8 cellular contexts compared by ENCODE assay signal in genomic region chr1:93681549-93682412, GRCh38. TPM values are rescaled to one million over a fixed set of nuclear protein-coding genes. Genes with fewer than 3 reads are reported as not detected.
DNase-seq lines count a peak whose midpoint lies in the region; ATAC-seq and TF ChIP-seq lines count a peak whose summit lies in the region.

Gene BCAR3 (minus strand): TSS chr1:93681837. CDS start chr1:93674930, 6,907 bp downstream.

- CTCF ChIA-PET in activated CD4-positive, alpha-beta T cell treated with anti-CD3 and anti-CD28 coated beads for 36 hours (lab: Charles Lee): interaction anchor here (0.6 to 1.6 kb wide), 5 partner anchors 9 to 164 kb away, joined by 3 to 5 read pairs (median 4); no protein-coding TSS in a partner anchor

- TF ChIP-seq CTCF in lung (IDR thresholded peaks at IDR 0.05; ENCODE audit: control extremely low read depth, extremely low read depth): no peak

- H3K9me3 ChIP-seq in lung (ENCODE audit: control insufficient read depth in 2 of 2, insufficient read depth in 1 of 2, low read length in 1 of 2): no peaks in the 10 kb centered on the region

- H3K4me3 Mint-ChIP-seq in activated CD4-positive, alpha-beta T cell treated with anti-CD3 and anti-CD28 coated beads for 36 hours: peak within 1 kb of the TSS; percentile 70
- H3K4me3 Mint-ChIP-seq in effector memory CD8-positive, alpha-beta T cell: peak within 1 kb of the TSS; percentile 78 to 82

- H3K4me1 Mint-ChIP-seq in activated CD4-positive, alpha-beta T cell treated with anti-CD3 and anti-CD28 coated beads for 36 hours: peaks cover 9% of the 10 kb centered on the region
- peaks cover 9% of the 10 kb centered on the region in 2 donors for H3K4me1 Mint-ChIP-seq in effector memory CD8-positive, alpha-beta T cell (ENCODE audit: low read depth in 2 of 2)

- H3K36me3 Mint-ChIP-seq in activated CD4-positive, alpha-beta T cell treated with anti-CD3 and anti-CD28 coated beads for 36 hours (ENCODE audit: low read depth): no peaks in the 10 kb centered on the region
- H3K36me3 Mint-ChIP-seq in effector memory CD8-positive, alpha-beta T cell (ENCODE audit: insufficient read depth): no peaks in the 10 kb centered on the region

- POLR2A ChIA-PET in activated CD4-positive, alpha-beta T cell treated with anti-CD3 and anti-CD28 coated beads for 36 hours (lab: Charles Lee): no interaction called here

- in situ Hi-C loops in KBM-7 (cut with MboI; ENCODE audit: low pct_unique_long_range_greater_than_20kb, low sequenced_read_pairs): no loop called here

- H3K27ac Mint-ChIP-seq in activated CD4-positive, alpha-beta T cell treated with anti-CD3 and anti-CD28 coated beads for 36 hours: peak within 1 kb of the TSS; percentile 45
- peak within 1 kb of the TSS in 1 of 2 donors; percentile 26 for H3K27ac Mint-ChIP-seq in effector memory CD8-positive, alpha-beta T cell

- H3K36me3 ChIP-seq in lung (ENCODE audit: control insufficient read depth in 2 of 2, insufficient read depth in 2 of 2, low read length in 2 of 2): peaks cover 0 to 3% of the 10 kb centered on the region in 2 donors

- DNase-seq in activated CD4-positive, alpha-beta T cell treated with anti-CD3 and anti-CD28 coated beads for 36 hours: peak; percentile 55
- DNase-seq in activated CD4-positive, alpha-beta T cell treated with anti-CD3 and anti-CD28 coated beads, Interleukin-2, amount 50 U/mL, for 4 hours: no peak
- peak; percentile 47 for DNase-seq in KBM-7
- DNase-seq in effector memory CD8-positive, alpha-beta T cell: no peak
- DNase-seq in lung (ENCODE audit: low spot score): peak; percentile 69

- H3K27ac ChIP-seq in lung (ENCODE audit: low read depth in 1 of 2, low read length in 1 of 2) (peak within 1 kb of the TSS; percentile 89 to 95), temporal lobe (ENCODE audit: low read depth, low read length) (peak within 1 kb of the TSS; percentile 75)

- WGBS in lung, 2 donors: 2 to 5% methylated on average over 54 to 75 of the region's 75 CpGs

- H3K27me3 ChIP-seq in lung (ENCODE audit: control insufficient read depth, insufficient read depth): no peaks in the 10 kb centered on the region

- H3K4me3 ChIP-seq in lung: peak within 1 kb of the TSS; percentile 80

- ATAC-seq in activated CD4-positive, alpha-beta T cell treated with anti-CD3 and anti-CD28 coated beads for 36 hours: peak; percentile 66
- ATAC-seq in GM21619 (IDR thresholded peaks at IDR 0.05; ENCODE audit: unreplicated experiment) (peak; percentile 66), SK-N-SH treated with all-trans-retinoic acid at 6 μM for 48 hours (peak; percentile 68), lung (ENCODE audit: insufficient read depth, low FRiP score) (peak; percentile 87)
- peak; percentile 54 for ATAC-seq in effector memory CD8-positive, alpha-beta T cell (replicated peaks)

- H3K27me3 Mint-ChIP-seq in activated CD4-positive, alpha-beta T cell treated with anti-CD3 and anti-CD28 coated beads for 36 hours: peaks cover 44% of the 10 kb centered on the region
- peaks cover 49 to 70% of the 10 kb centered on the region in 2 donors for H3K27me3 Mint-ChIP-seq in effector memory CD8-positive, alpha-beta T cell

- intact Hi-C loops in activated CD4-positive, alpha-beta T cell treated with anti-CD3 and anti-CD28 coated beads for 36 hours (cut with DNase I, micrococcal nuclease): loop anchor here in 1 of 2 experiments (5.0 kb wide), 1 partner anchor 36 kb away; no protein-coding TSS in a partner anchor

- H3K4me1 ChIP-seq in lung (ENCODE audit: control insufficient read depth in 2 of 2, insufficient read depth in 2 of 2, low read length in 2 of 2): peaks cover 0 to 14% of the 10 kb centered on the region in 2 donors

- H3K9me3 Mint-ChIP-seq in activated CD4-positive, alpha-beta T cell treated with anti-CD3 and anti-CD28 coated beads for 36 hours (ENCODE audit: low read depth): no peaks in the 10 kb centered on the region
- H3K9me3 Mint-ChIP-seq in effector memory CD8-positive, alpha-beta T cell: no peaks in the 10 kb centered on the region

TF ChIP-seq in SK-N-SH treated with all-trans-retinoic acid at 6 μM for 48 hours, 23 proteins besides CTCF, POLR2A, EP300 and RAD21:
- no peak for TF ChIP-seq TCF4 (CRISPR knock-in tag; IDR thresholded peaks at IDR 0.05; ENCODE audit: borderline replicate concordance)
- TF ChIP-seq POU6F1 (CRISPR knock-in tag; IDR thresholded peaks at IDR 0.05; ENCODE audit: borderline replicate concordance, low read depth): no peak
- TF ChIP-seq CSRNP3 (CRISPR knock-in tag; IDR thresholded peaks at IDR 0.05): no peak
- TF ChIP-seq PPARA (CRISPR knock-in tag; IDR thresholded peaks at IDR 0.05; ENCODE audit: borderline replicate concordance): no peak
- no peak for TF ChIP-seq ZNF70 (CRISPR knock-in tag; IDR thresholded peaks at IDR 0.05)
- no peak for TF ChIP-seq CSDC2 (CRISPR knock-in tag; IDR thresholded peaks at IDR 0.05)
- no peak for TF ChIP-seq SNAI2 (CRISPR knock-in tag; IDR thresholded peaks at IDR 0.05)
TF ChIP-seq in SK-N-SH treated with all-trans-retinoic acid at 6 μM for 48 hours: peak in this region for 0.

RNA-seq across cellular contexts. Expression of gene BCAR3, which starts in this region (rescaled TPM):
- under 1 TPM; 0.46 to 0.54 TPM for total RNA-seq in activated CD4-positive, alpha-beta T cell treated with anti-CD3 and anti-CD28 coated beads for 36 hours
- total RNA-seq in lung (10 to 100 TPM; 21.3 to 33.3 TPM), temporal lobe (4.2 TPM)
- polyA plus RNA-seq in lung: 10 to 100 TPM; 12.2 to 15.1 TPM

Comparison
In these comparisons a context has a peak if more than half of its experiments do, and no peak if none do; other contexts are left out.
1. Peak in DNase-seq and ATAC-seq in activated CD4-positive, alpha-beta T cell treated with anti-CD3 and anti-CD28 coated beads for 36 hours; RNA of the gene not detected or under 1 TPM.
2. DNase-seq: peak in KBM-7 (single experiment) and lung (single experiment); none in activated CD4-positive, alpha-beta T cell treated with anti-CD3 and anti-CD28 coated beads, Interleukin-2, amount 50 U/mL, for 4 hours (0 of 2) and effector memory CD8-positive, alpha-beta T cell (0 of 3).
3. Peak in every context shown above with its lines, with median percentiles within 50 percentile points of each other: ATAC-seq.